Comparison of ENCODE assay signal across 26 cellular contexts in the genomic region with DNA sequence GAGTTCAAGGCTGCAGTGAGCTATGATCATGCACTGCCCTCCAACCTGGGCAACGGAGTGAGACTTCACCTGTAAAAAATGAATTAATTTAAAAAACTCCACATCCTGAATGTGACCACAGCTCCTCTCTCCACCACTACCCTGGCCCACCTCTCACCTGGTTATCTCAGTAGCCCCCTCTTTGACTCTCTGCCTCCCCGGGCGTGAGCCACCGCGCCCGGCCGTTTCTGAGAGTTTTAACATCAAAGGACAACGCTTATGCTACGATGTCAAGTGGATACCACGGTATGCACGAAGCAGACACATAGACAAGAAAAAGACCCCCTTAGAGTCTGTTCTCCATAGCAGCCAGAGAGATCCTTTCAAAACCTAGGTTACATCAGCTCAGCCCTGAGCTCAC. TPM values are rescaled to one million over a fixed set of nuclear protein-coding genes. Genes with fewer than 3 reads are reported as not detected.
DNase-seq lines count a peak whose midpoint lies in the region; ATAC-seq, FAIRE-seq and TF ChIP-seq lines count a peak whose summit lies in the region.
"Had no signal": no experiment of that assay in that cellular context is flagged by ENCODE, and none has a peak within 500 bp of the region (broad histone marks: within the 10 kb centered on the region; RNA-seq: fewer than 3 reads in every experiment).

No MANE protein-coding gene starts in this region.

- POLR2A ChIA-PET in HepG2 (lab: Yijun Ruan, JAX) = interaction anchor here (0.7 to 8.5 kb wide), 2 partner anchors 77 to 117 kb away, joined by 3 to 119 read pairs; a partner anchor contains a TSS

- H3K27ac ChIP-seq in HepG2 (ENCODE audit: extremely low read length, insufficient read depth, low read length) (no peak overlapping the region), right lobe of liver (no peak overlapping the region), smooth muscle cell (ENCODE audit: low read depth) (no peak overlapping the region)
- H3K27ac ChIP-seq: 22Rv1, SJCRH30 had no signal

- no TSS peak for BruUV-seq in HepG2 (replicated peaks; lab: Mats Ljungman, UMichigan)

- H3K9me3 ChIP-seq in HepG2 (ENCODE audit: low read length) = no peaks in the 10 kb centered on the region
- no peaks in the 10 kb centered on the region for H3K9me3 ChIP-seq in right lobe of liver
- H3K9me3 ChIP-seq in smooth muscle cell (replicated peaks; ENCODE audit: low read depth) = no peaks in the 10 kb centered on the region
- H3K9me3 ChIP-seq: SJCRH30 had no signal

- peaks cover 41% of the 10 kb centered on the region for H3K4me1 Mint-ChIP-seq in T-helper 1 cell treated with Interleukin-12 subunit alpha and Interleukin-12 subunit beta and Interleukin-4 antibody, amounts not matched to agents 30 μg/mL and 1 μg/mL, for 36 hours (ENCODE audit: low read depth)
- H3K4me1 Mint-ChIP-seq in effector memory CD8-positive, alpha-beta T cell (ENCODE audit: low read depth in 2 of 2) = peaks cover 30 to 32% of the 10 kb centered on the region in 2 donors

- no peaks in the 10 kb centered on the region for H4K20me1 ChIP-seq in HepG2 (ENCODE audit: insufficient read depth, low read length)
- H4K20me1 ChIP-seq in smooth muscle cell (ENCODE audit: low read depth) = no peaks in the 10 kb centered on the region

- no peak for TF ChIP-seq RAD21 in HepG2 (CRISPR knock-in tag; IDR thresholded peaks at IDR 0.05)

- H2AFZ ChIP-seq in HepG2 (ENCODE audit: low read length) = no peak overlapping the region
- no peak overlapping the region for H2AFZ ChIP-seq in smooth muscle cell (ENCODE audit: low read depth)

- WGBS in HepG2 (ENCODE audit: low lambda C conversion rate) = 82% methylated on average over 11 of the region's 11 CpGs
- WGBS in right lobe of liver (ENCODE audit: insufficient coverage, low coverage, low lambda C conversion rate, missing lambda C conversion rate) = 94% methylated on average over 10 of the region's 11 CpGs
- 97% methylated on average over 11 of the region's 11 CpGs for WGBS in smooth muscle cell (ENCODE audit: low lambda C conversion rate)

- no peak overlapping the region for H3K4me3 Mint-ChIP-seq in T-helper 1 cell treated with Interleukin-12 subunit alpha and Interleukin-12 subunit beta and Interleukin-4 antibody, amounts not matched to agents 30 μg/mL and 1 μg/mL, for 36 hours
- H3K4me3 Mint-ChIP-seq in effector memory CD8-positive, alpha-beta T cell = no peak overlapping the region

- H3K27ac Mint-ChIP-seq in T-helper 1 cell treated with Interleukin-12 subunit alpha and Interleukin-12 subunit beta and Interleukin-4 antibody, amounts not matched to agents 30 μg/mL and 1 μg/mL, for 36 hours = peak overlapping the region; percentile 12
- peak overlapping the region; percentile 50 to 67 for H3K27ac Mint-ChIP-seq in effector memory CD8-positive, alpha-beta T cell

- H3K4me2 ChIP-seq in HepG2 (ENCODE audit: low read depth, low read length) (no peak overlapping the region), smooth muscle cell (no peak overlapping the region)

- ATAC-seq in HepG2 (no peak), right lobe of liver (no peak), HG02759 (IDR thresholded peaks at IDR 0.05; ENCODE audit: unreplicated experiment) (no peak)
- ATAC-seq in effector memory CD8-positive, alpha-beta T cell (replicated peaks) = no peak
- ATAC-seq: Panc1 had no signal

- no peak overlapping the region for H3K9ac ChIP-seq in HepG2 (ENCODE audit: insufficient read depth, low read depth, low read length)
- no peak overlapping the region for H3K9ac ChIP-seq in smooth muscle cell (ENCODE audit: low read depth)

- TF ChIP-seq EP300 in HepG2 (IDR thresholded peaks at IDR 0.05; ENCODE audit: low read depth in 2 of 2, low read length in 2 of 2) = no peak
- TF ChIP-seq EP300 in HepG2 (CRISPR knock-in tag; IDR thresholded peaks at IDR 0.05; ENCODE audit: borderline replicate concordance) = no peak

- in situ Hi-C loops in HepG2 (cut with HindIII; ENCODE audit: extremely low pct_ligation_motif_present, low pct_unique_long_range_greater_than_20kb) = loop anchor here (5.0 kb wide), 3 partner anchors 48 to 153 kb away; a partner anchor contains a TSS

- H3K79me2 ChIP-seq in HepG2 (ENCODE audit: insufficient read depth, low read length) (no peaks in the 10 kb centered on the region), smooth muscle cell (ENCODE audit: low read depth) (no peaks in the 10 kb centered on the region)

- TF ChIP-seq POLR2A in HepG2 (IDR thresholded peaks at IDR 0.05; ENCODE audit: insufficient read depth in 1 of 2, low read depth in 2 of 2, low read length in 2 of 2) = no peak
- no peak for TF ChIP-seq POLR2A in right lobe of liver (IDR thresholded peaks at IDR 0.05)

- H3K27me3 ChIP-seq in HepG2 (ENCODE audit: control insufficient read depth in 1 of 2, insufficient read depth in 2 of 2, low read length in 2 of 2) (peaks cover 2 to 13% of the 10 kb centered on the region in 2 experiments; a peak in 4 of 5 replicates), right lobe of liver (no peaks in the 10 kb centered on the region), smooth muscle cell (ENCODE audit: low read depth) (no peaks in the 10 kb centered on the region)
- H3K27me3 ChIP-seq: SJCRH30 had no signal

- H3K36me3 ChIP-seq in HepG2 (replicated peaks in 1 of 2; ENCODE audit: control insufficient read depth in 1 of 2, insufficient read depth in 2 of 2, low read length in 2 of 2) (no peaks in the 10 kb centered on the region), right lobe of liver (no peaks in the 10 kb centered on the region), smooth muscle cell (ENCODE audit: low read depth) (no peaks in the 10 kb centered on the region)
- H3K36me3 ChIP-seq: SJCRH30 had no signal

- H3F3A ChIP-seq in smooth muscle cell (ENCODE audit: low read depth) = peaks cover 15% of the 10 kb centered on the region

- H3K27me3 Mint-ChIP-seq in T-helper 1 cell treated with Interleukin-12 subunit alpha and Interleukin-12 subunit beta and Interleukin-4 antibody, amounts not matched to agents 30 μg/mL and 1 μg/mL, for 36 hours (ENCODE audit: low read depth) = no peaks in the 10 kb centered on the region
- H3K27me3 Mint-ChIP-seq in effector memory CD8-positive, alpha-beta T cell = no peaks in the 10 kb centered on the region

- no peaks in the 10 kb centered on the region for H3K9me3 Mint-ChIP-seq in T-helper 1 cell treated with Interleukin-12 subunit alpha and Interleukin-12 subunit beta and Interleukin-4 antibody, amounts not matched to agents 30 μg/mL and 1 μg/mL, for 36 hours
- H3K9me3 Mint-ChIP-seq in effector memory CD8-positive, alpha-beta T cell = no peaks in the 10 kb centered on the region

- H3K4me1 ChIP-seq in HepG2 (ENCODE audit: insufficient read depth, low read length) (peaks cover 97% of the 10 kb centered on the region), right lobe of liver (peaks cover 0 to 25% (median 5%) of the 10 kb centered on the region in 4 donors), smooth muscle cell (ENCODE audit: low read depth) (no peaks in the 10 kb centered on the region)

- TF ChIP-seq CTCF in HepG2 (CRISPR knock-in tag; IDR thresholded peaks at IDR 0.05) (no peak), right lobe of liver (IDR thresholded peaks at IDR 0.05) (no peak), smooth muscle cell (IDR thresholded peaks at IDR 0.05; ENCODE audit: borderline replicate concordance, insufficient read depth, poor library complexity, severe bottlenecking) (no peak)

- no peak for FAIRE-seq in HepG2 (lab: Jason Lieb, UNC)
- FAIRE-seq: D721Med, GM19239 had no signal

- CTCF ChIA-PET in HepG2 (lab: Yijun Ruan, JAX; ENCODE audit: low intra/inter-chr PET ratio, low total read pairs) = no interaction called here

- intact Hi-C loops in HepG2 (cut with micrococcal nuclease; ENCODE audit: unreplicated experiment) (loop anchor here (5.0 kb wide), 1 partner anchor 37 kb away; no protein-coding TSS in a partner anchor), right lobe of liver (cut with DNase I) (loop anchor here in 1 of 2 donors (5.0 kb wide), 1 partner anchor 118 kb away; a partner anchor contains a TSS)

- DNase-seq in T-helper 1 cell = no peak
- no peak for DNase-seq in HepG2 (ENCODE audit: low spot score)
- DNase-seq in right lobe of liver = no peak
- DNase-seq in effector memory CD8-positive, alpha-beta T cell = no peak
- DNase-seq in smooth muscle cell (lab: John Stamatoyannopoulos, UW; ENCODE audit: unreplicated experiment) = no peak
- DNase-seq in iPS-NIHi7 (ENCODE audit: extremely low spot score) = no peak
- DNase-seq: ACHN, C1 segment of cervical spinal cord, DMS53, GF-D8, Karpas-422, MV-4-11, NCI-H1105 treated with DMSO at 0.1 percent for 48 hours, NCI-H2029 treated with DMSO at 0.1 percent for 48 hours, NCI-H226, NCI-H510A treated with DMSO at 0.1 percent for 48 hours, NCI-H748 treated with DMSO at 0.1 percent for 48 hours, SJCRH30 had no signal

- peaks cover 1% of the 10 kb centered on the region for H3K36me3 Mint-ChIP-seq in T-helper 1 cell treated with Interleukin-12 subunit alpha and Interleukin-12 subunit beta and Interleukin-4 antibody, amounts not matched to agents 30 μg/mL and 1 μg/mL, for 36 hours (ENCODE audit: low read depth)
- peaks cover 26% of the 10 kb centered on the region for H3K36me3 Mint-ChIP-seq in effector memory CD8-positive, alpha-beta T cell (ENCODE audit: insufficient read depth)

- H3K4me3 ChIP-seq in HepG2 (replicated peaks in 1 of 3; ENCODE audit: insufficient read depth in 1 of 3, low read depth in 2 of 3, low read length in 3 of 3) (no peak overlapping the region), right lobe of liver (no peak overlapping the region), smooth muscle cell (no peak overlapping the region)
- H3K4me3 ChIP-seq: SJCRH30 had no signal

RNA-seq across cellular contexts. Expression of a gene that starts 48.7 kb away (rescaled TPM):
- not detected in 2 replicates for total RNA-seq in HepG2 (2016; rRNA removed; fragmentation: Illumina TruSeq; extraction: Trizol)
- total RNA-seq in HepG2 (2016; cell fraction: cytosol; rRNA removed; fragmentation: Illumina TruSeq; extraction: Trizol; ENCODE audit: low read depth) = not detected in 2 replicates
- not detected in 2 replicates for total RNA-seq in HepG2 (2016; cell fraction: insoluble cytoplasmic fraction; rRNA removed; fragmentation: Illumina TruSeq; extraction: Trizol)
- not detected in 2 replicates for total RNA-seq in HepG2 (2016; cell fraction: membrane; rRNA removed; fragmentation: Illumina TruSeq; extraction: Trizol)
- total RNA-seq in HepG2 (2016; cell fraction: nucleus; rRNA removed; fragmentation: Illumina TruSeq; extraction: Trizol) = not detected in 2 replicates
- 0.03 TPM in 1 of 2 replicates, not detected in the other for polyA plus RNA-seq in HepG2 (2011; rRNA removed)
- not detected in 2 replicates for polyA plus RNA-seq in HepG2 (2011; cell fraction: cytosol; rRNA removed)
- 0.13 and 0.17 TPM in 2 replicates for polyA plus RNA-seq in HepG2 (2011; cell fraction: nucleus; rRNA removed)
- polyA plus RNA-seq in HepG2 (2012) = not detected in 2 replicates
- polyA plus RNA-seq in HepG2 (2016; cell fraction: cytosol; fragmentation: Illumina TruSeq; extraction: Trizol; ENCODE audit: low read depth) = not detected in 2 replicates
- not detected in 2 replicates for polyA plus RNA-seq in HepG2 (2016; cell fraction: insoluble cytoplasmic fraction; fragmentation: Illumina TruSeq; extraction: Trizol; ENCODE audit: low read depth)
- polyA plus RNA-seq in HepG2 (2016; cell fraction: membrane; fragmentation: Illumina TruSeq; extraction: Trizol; ENCODE audit: low read depth) = not detected in 2 replicates
- polyA plus RNA-seq in HepG2 (2016; cell fraction: nucleus; fragmentation: Illumina TruSeq; extraction: Trizol; ENCODE audit: insufficient read depth, low read depth) = not detected in 2 replicates
- not detected in 2 replicates for polyA minus RNA-seq in HepG2 (2011; rRNA and poly(A)+ RNA removed; ENCODE audit: low replicate concordance)
- polyA minus RNA-seq in HepG2 (2011; cell fraction: cytosol; rRNA and poly(A)+ RNA removed) = not detected in 2 replicates
- 0.25 TPM in 1 of 2 replicates, not detected in the other for polyA minus RNA-seq in HepG2 (2011; cell fraction: nucleus; rRNA and poly(A)+ RNA removed)
- total RNA-seq in right lobe of liver = 10 to 100 TPM in 2 of 6 experiments, 1 to 10 TPM in 4; 6.6 to 15.6 (median 9.6) TPM
- total RNA-seq in smooth muscle cell = not detected in 2 replicates
- not detected in 2 replicates for polyA plus RNA-seq in smooth muscle cell
- total RNA-seq: H4, M059J, SJCRH30 had no signal
